Comparison of ENCODE assay signal across 8 cellular contexts in genomic region chr3:125051715-125052581, GRCh38. TPM values are rescaled to one million over a fixed set of nuclear protein-coding genes. Genes with fewer than 3 reads are reported as not detected.
DNase-seq lines count a peak whose midpoint lies in the region; ATAC-seq and TF ChIP-seq lines count a peak whose summit lies in the region.

No MANE protein-coding gene starts in this region.

- peaks cover 56% of the 10 kb centered on the region for H3K4me1 Mint-ChIP-seq in activated CD8-positive, alpha-beta memory T cell treated with anti-CD3 and anti-CD28 coated beads, Interleukin-2, amount 10 ng/mL, durations not matched to agents 7 days and 5 days
- H3K4me1 Mint-ChIP-seq in neural crest cell, result peaks cover 55% of the 10 kb centered on the region

- CTCF ChIA-PET in activated CD8-positive, alpha-beta memory T cell treated with anti-CD3 and anti-CD28 coated beads, Interleukin-2, amount 10 ng/mL, durations not matched to agents 7 days and 5 days (lab: Charles Lee), result interaction anchor here (0.8 to 1.3 kb wide), 8 partner anchors 11 to 129 kb away, joined by 3 to 6 read pairs (median 4); no protein-coding TSS in a partner anchor

- ATAC-seq in activated CD8-positive, alpha-beta memory T cell treated with anti-CD3 and anti-CD28 coated beads, Interleukin-2, amount 10 ng/mL, durations not matched to agents 7 days and 5 days, result peak; percentile 45
- ATAC-seq in GM21737 (IDR thresholded peaks at IDR 0.05; ENCODE audit: unreplicated experiment), result no peak

- H3K36me3 Mint-ChIP-seq in activated CD8-positive, alpha-beta memory T cell treated with anti-CD3 and anti-CD28 coated beads, Interleukin-2, amount 10 ng/mL, durations not matched to agents 7 days and 5 days, result peaks cover 34% of the 10 kb centered on the region
- H3K36me3 Mint-ChIP-seq in neural crest cell (ENCODE audit: low read depth), result peaks cover 6% of the 10 kb centered on the region

- H3K27me3 Mint-ChIP-seq in activated CD8-positive, alpha-beta memory T cell treated with anti-CD3 and anti-CD28 coated beads, Interleukin-2, amount 10 ng/mL, durations not matched to agents 7 days and 5 days, result no peaks in the 10 kb centered on the region
- H3K27me3 Mint-ChIP-seq in neural crest cell (ENCODE audit: low read depth), result peaks cover 23% of the 10 kb centered on the region

- H3K4me3 Mint-ChIP-seq in activated CD8-positive, alpha-beta memory T cell treated with anti-CD3 and anti-CD28 coated beads, Interleukin-2, amount 10 ng/mL, durations not matched to agents 7 days and 5 days, result peak overlapping the region; percentile 61
- peak overlapping the region; percentile 95 for H3K4me3 Mint-ChIP-seq in neural crest cell

- peak overlapping the region; percentile 77 for H3K27ac ChIP-seq in epithelial cell of prostate

- no peak for TF ChIP-seq CTCF in neural crest cell (conservative IDR thresholded peaks at IDR 0.05)

- no peaks in the 10 kb centered on the region for H3K9me3 Mint-ChIP-seq in activated CD8-positive, alpha-beta memory T cell treated with anti-CD3 and anti-CD28 coated beads, Interleukin-2, amount 10 ng/mL, durations not matched to agents 7 days and 5 days (ENCODE audit: low read depth)
- H3K9me3 Mint-ChIP-seq in neural crest cell, result no peaks in the 10 kb centered on the region

- DNase-seq in DMS 273 treated with DMSO at 0.1 percent for 48 hours (lab: John Stamatoyannopoulos, UW) (peak; percentile 58), NAMALWA (ENCODE audit: low spot score) (peak; percentile 39), epithelial cell of prostate (ENCODE audit: low read depth, low spot score) (no peak), neural crest cell (ENCODE audit: low read depth, low spot score) (no peak), stromal cell of bone marrow (ENCODE audit: low read depth) (peak; percentile 88), putamen (ENCODE audit: low spot score) (no peak)
- peak; percentile 79 for DNase-seq in activated CD8-positive, alpha-beta memory T cell treated with anti-CD3 and anti-CD28 coated beads, Interleukin-2, amount 10 ng/mL, durations not matched to agents 7 days and 5 days

- peak overlapping the region; percentile 81 for H3K27ac Mint-ChIP-seq in activated CD8-positive, alpha-beta memory T cell treated with anti-CD3 and anti-CD28 coated beads, Interleukin-2, amount 10 ng/mL, durations not matched to agents 7 days and 5 days
- peak overlapping the region; percentile 89 for H3K27ac Mint-ChIP-seq in neural crest cell (ENCODE audit: unreplicated experiment)

RNA-seq across cellular contexts. Expression of gene HEG1, which starts 3.8 kb away (rescaled TPM):
- total RNA-seq in activated CD8-positive, alpha-beta memory T cell treated with anti-CD3 and anti-CD28 coated beads, Interleukin-2, amount 10 ng/mL, durations not matched to agents 7 days and 5 days, result 10 to 100 TPM; 38.5 to 75.6 TPM
- 32.0 and 33.8 TPM in 2 replicates for total RNA-seq in neural crest cell

Comparison
In these comparisons a context has a peak if more than half of its experiments do, and no peak if none do; other contexts are left out.
1. DNase-seq: peak in DMS 273 treated with DMSO at 0.1 percent for 48 hours (single experiment), NAMALWA (single experiment), activated CD8-positive, alpha-beta memory T cell treated with anti-CD3 and anti-CD28 coated beads, Interleukin-2, amount 10 ng/mL, durations not matched to agents 7 days and 5 days (single experiment) and stromal cell of bone marrow (single experiment); none in epithelial cell of prostate (single experiment), neural crest cell (single experiment) and putamen (single experiment).